Comparison of ENCODE assay signal across 1 cellular context in the genomic region with DNA sequence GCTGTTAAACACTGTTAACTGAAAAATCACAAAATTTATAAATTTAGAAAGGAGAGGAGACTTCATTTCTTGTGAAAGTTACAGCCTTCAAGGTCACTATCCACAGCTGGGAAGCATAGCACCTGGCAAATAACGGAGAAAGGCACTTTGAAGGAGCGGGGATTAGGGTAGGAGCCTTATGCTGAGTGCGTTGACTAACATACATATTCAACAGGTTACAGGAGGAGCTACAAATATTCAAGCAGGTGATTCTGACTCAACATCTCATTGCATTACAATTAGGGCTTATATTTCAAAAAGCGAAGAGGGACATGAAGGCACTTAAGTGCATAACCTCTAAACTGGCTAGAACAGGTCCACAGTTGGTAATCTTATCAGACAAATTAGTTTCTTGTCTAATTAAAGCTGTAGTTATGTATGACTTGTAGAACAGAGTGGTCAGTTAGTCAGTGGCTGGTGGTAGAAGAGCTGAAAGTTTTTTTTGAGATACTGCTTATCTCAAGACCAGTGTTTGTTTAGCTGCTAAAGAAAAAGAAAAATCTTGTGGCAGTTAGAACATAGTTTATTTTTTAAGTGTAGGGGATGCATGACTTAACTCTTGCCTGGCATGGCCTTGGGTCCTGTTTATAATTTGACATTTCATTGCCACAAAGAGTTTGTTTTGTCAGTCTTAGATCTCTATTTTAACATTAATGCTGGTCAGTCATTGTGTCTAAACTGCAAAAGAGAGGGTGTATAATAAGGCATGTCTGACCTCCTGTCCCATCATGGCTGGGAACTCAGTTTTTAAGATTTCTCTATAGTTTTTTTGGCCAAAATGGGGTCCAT.
TF ChIP-seq lines count a peak whose summit lies in the region.

No MANE protein-coding gene starts in this region.

TF ChIP-seq in HepG2, 621 proteins besides CTCF, POLR2A, EP300 and RAD21:
- TF ChIP-seq, protein P1, sequence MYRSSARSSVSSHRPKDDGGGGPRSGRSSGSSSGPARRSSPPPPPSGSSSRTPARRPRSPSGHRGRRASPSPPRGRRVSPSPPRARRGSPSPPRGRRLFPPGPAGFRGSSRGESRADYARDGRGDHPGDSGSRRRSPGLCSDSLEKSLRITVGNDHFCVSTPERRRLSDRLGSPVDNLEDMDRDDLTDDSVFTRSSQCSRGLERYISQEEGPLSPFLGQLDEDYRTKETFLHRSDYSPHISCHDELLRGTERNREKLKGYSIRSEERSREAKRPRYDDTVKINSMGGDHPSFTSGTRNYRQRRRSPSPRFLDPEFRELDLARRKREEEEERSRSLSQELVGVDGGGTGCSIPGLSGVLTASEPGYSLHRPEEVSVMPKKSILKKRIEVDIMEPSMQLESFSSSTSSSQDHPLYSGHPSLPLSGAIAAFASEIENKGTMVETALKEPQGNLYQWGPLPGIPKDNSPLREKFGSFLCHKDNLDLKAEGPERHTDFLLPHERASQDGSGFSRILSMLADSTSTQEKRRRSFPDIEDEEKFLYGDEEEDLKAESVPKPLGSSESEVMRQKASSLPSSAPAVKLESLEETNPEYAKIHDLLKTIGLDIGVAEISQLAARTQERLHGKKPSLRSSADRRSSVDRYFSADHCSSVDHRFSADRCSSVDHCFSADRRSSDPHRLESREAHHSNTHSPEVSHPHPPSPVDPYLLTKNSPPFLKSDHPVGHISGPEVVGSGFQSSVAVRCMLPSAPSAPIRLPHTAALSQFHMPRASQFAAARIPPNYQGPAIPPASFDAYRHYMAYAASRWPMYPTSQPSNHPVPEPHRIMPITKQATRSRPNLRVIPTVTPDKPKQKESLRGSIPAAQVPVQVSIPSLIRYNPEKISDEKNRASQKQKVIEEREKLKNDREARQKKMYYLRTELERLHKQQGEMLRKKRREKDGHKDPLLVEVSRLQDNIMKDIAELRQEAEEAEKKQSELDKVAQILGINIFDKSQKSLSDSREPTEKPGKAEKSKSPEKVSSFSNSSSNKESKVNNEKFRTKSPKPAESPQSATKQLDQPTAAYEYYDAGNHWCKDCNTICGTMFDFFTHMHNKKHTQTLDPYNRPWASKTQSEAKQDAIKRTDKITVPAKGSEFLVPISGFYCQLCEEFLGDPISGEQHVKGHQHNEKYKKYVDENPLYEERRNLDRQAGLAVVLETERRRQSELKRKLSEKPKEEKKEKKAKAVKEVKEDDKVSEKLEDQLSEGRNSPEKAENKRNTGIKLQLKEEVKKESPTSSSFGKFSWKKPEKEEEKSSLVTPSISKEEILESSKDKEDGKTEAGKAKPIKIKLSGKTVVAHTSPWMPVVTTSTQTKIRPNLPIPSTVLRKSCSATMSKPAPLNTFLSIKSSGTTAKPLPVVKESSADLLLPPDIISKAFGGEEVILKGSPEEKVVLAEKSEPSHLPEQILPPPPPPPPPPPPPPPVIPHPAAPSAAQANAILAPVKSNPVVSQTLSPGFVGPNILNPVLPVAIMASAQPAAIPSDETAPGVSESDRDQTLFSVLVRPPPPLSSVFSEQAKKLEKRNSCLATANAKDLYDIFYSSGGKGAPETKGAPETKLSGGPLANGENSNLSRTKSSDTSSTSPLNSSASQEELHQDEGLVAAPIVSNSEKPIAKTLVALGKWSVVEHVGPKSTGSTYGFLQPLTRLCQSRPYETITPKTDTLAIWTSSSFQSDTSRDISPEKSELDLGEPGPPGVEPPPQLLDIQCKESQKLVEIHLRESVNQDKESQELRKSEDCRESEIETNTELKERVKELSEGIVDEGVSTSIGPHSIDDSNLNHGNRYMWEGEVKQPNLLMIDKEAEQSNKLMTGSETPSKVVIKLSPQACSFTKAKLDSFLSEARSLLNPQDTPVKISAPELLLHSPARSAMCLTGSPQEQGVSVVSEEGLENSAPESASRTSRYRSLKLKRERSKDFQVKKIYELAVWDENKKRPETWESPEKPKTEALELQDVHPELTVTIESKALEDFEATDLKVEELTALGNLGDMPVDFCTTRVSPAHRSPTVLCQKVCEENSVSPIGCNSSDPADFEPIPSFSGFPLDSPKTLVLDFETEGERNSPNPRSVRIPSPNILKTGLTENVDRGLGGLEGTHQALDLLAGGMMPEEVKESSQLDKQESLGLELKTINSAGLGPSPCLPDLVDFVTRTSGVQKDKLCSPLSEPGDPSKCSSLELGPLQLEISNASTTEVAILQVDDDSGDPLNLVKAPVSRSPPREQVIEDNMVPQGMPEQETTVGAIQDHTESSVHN (CRISPR knock-in tag; IDR thresholded peaks at IDR 0.05): no peak
- TF ChIP-seq ZNF549 (CRISPR knock-in tag; IDR thresholded peaks at IDR 0.05) (no peak), MEIS2 (CRISPR knock-in tag; IDR thresholded peaks at IDR 0.05) (no peak), TIGD3 (CRISPR knock-in tag; IDR thresholded peaks at IDR 0.05; ENCODE audit: borderline replicate concordance) (no peak), SIN3B (IDR thresholded peaks at IDR 0.05; ENCODE audit: low read length) (no peak), JUND (CRISPR knock-in tag; IDR thresholded peaks at IDR 0.05) (no peak), SP4 (CRISPR knock-in tag; IDR thresholded peaks at IDR 0.05) (no peak), ZBTB20 (CRISPR knock-in tag; IDR thresholded peaks at IDR 0.05; ENCODE audit: borderline replicate concordance, low read depth) (no peak), ELF3 (CRISPR knock-in tag; IDR thresholded peaks at IDR 0.05) (no peak), ZNF10 (CRISPR knock-in tag; IDR thresholded peaks at IDR 0.05; ENCODE audit: borderline replicate concordance, low read depth) (no peak), FLYWCH1 (CRISPR knock-in tag; IDR thresholded peaks at IDR 0.05) (no peak), SYNCRIP (IDR thresholded peaks at IDR 0.05; ENCODE audit: insufficient read depth, low read depth, low read length) (no peak)
- TF ChIP-seq, protein P2, sequence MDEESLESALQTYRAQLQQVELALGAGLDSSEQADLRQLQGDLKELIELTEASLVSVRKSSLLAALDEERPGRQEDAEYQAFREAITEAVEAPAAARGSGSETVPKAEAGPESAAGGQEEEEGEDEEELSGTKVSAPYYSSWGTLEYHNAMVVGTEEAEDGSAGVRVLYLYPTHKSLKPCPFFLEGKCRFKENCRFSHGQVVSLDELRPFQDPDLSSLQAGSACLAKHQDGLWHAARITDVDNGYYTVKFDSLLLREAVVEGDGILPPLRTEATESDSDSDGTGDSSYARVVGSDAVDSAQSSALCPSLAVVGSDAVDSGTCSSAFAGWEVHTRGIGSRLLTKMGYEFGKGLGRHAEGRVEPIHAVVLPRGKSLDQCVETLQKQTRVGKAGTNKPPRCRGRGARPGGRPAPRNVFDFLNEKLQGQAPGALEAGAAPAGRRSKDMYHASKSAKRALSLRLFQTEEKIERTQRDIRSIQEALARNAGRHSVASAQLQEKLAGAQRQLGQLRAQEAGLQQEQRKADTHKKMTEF (CRISPR knock-in tag; IDR thresholded peaks at IDR 0.05): no peak
